Comparison of ENCODE assay signal across 9 cellular contexts in the genomic region with DNA sequence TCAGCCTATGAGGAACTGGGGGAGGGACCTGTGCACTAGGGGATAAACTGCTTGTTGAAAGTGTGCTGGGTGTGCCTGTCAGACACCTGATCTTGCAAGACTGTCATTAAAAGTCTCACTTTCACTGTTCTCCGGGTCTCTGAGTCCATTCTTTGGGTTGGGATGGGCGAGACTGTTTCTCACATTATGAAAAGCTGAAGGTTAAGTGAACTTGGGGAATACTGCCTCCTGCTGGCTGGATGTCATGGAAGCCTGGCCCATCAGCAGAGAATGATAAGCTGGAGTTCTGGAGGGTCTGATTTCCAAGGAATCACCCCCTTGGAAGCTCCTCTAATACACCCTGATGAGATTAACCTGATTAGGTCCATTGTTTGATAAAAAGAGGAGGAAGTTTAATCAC. TPM values are rescaled to one million over a fixed set of nuclear protein-coding genes. Genes with fewer than 3 reads are reported as not detected.
DNase-seq lines count a peak whose midpoint lies in the region; ATAC-seq and TF ChIP-seq lines count a peak whose summit lies in the region.
"Had no signal": no experiment of that assay in that cellular context is flagged by ENCODE, and none has a peak within 500 bp of the region (broad histone marks: within the 10 kb centered on the region; RNA-seq: fewer than 3 reads in every experiment).

No MANE protein-coding gene starts in this region.

- no peak overlapping the region for H3K9ac ChIP-seq in PC-3 (ENCODE audit: low read length)

- TF ChIP-seq CTCF in GM10266 (IDR thresholded peaks at IDR 0.05; ENCODE audit: control insufficient read depth, insufficient read depth, low read depth, missing control alignments): peak; percentile 66
- TF ChIP-seq CTCF in PC-3 (conservative IDR thresholded peaks at IDR 0.05; ENCODE audit: low read depth, low read length): peak; percentile 53
- peak; percentile 29 to 50 for TF ChIP-seq CTCF in left lung (IDR thresholded peaks at IDR 0.05)

- H4K20me1 ChIP-seq in PC-3 (ENCODE audit: low read length): no peaks in the 10 kb centered on the region

- H2AFZ ChIP-seq in PC-3 (ENCODE audit: low read length): no peak overlapping the region

- H3K4me2 ChIP-seq in PC-3 (ENCODE audit: low read length): no peak overlapping the region

- ATAC-seq in PC-3: no peak
- ATAC-seq in left lung: no peak
- no peak for ATAC-seq in stimulated activated naive CD8-positive, alpha-beta T cell treated with anti-CD3 and anti-CD28 coated beads, Interleukin-15, Interleukin-2, amounts not matched to agents 100 U/mL and 50 U/mL, for 24 hours
- no peak for ATAC-seq in HG02885 (IDR thresholded peaks at IDR 0.05; ENCODE audit: poor library complexity, unreplicated experiment)
- ATAC-seq in HG03095 (IDR thresholded peaks at IDR 0.05; ENCODE audit: unreplicated experiment): no peak

- CTCF ChIA-PET in PC-3 (lab: Charles Lee): interaction anchor here (0.6 kb wide), 1 partner anchor 35 kb away, joined by 3 read pairs; no protein-coding TSS in a partner anchor

- no TSS peak for BruUV-seq in PC-3 (replicated peaks; lab: Mats Ljungman, UMichigan)

- H3K4me1 ChIP-seq in PC-3 (ENCODE audit: insufficient read depth, low read length) (no peaks in the 10 kb centered on the region), left lung (no peaks in the 10 kb centered on the region)
- H3K4me1 ChIP-seq: pancreas had no signal

- POLR2A ChIA-PET in PC-3 (lab: Charles Lee; ENCODE audit: unreplicated experiment): no interaction called here

- intact Hi-C loops in PC-3 (cut with micrococcal nuclease) (no loop called here), left lung (cut with DNase I) (no loop called here)

- H3K9me3 ChIP-seq in PC-3 (ENCODE audit: low read length) (no peaks in the 10 kb centered on the region), left lung (no peaks in the 10 kb centered on the region)
- H3K9me3 ChIP-seq: pancreas had no signal

- H3K4me3 ChIP-seq in PC-3 (ENCODE audit: low read length) (no peak overlapping the region), left lung (no peak overlapping the region)
- H3K4me3 ChIP-seq: pancreas had no signal

- H3F3A ChIP-seq in PC-3 (ENCODE audit: low read length, unreplicated experiment): no peaks in the 10 kb centered on the region

- H3K36me3 ChIP-seq in PC-3 (ENCODE audit: low read depth, low read length) (no peaks in the 10 kb centered on the region), left lung (no peaks in the 10 kb centered on the region)
- H3K36me3 ChIP-seq: pancreas had no signal

- DNase-seq in GM10266 (ENCODE audit: extremely low spot score) (peak; percentile 51), PC-3 (peak; percentile 32), left lung (no peak), H4 (ENCODE audit: low spot score) (no peak)
- DNase-seq in activated naive CD4-positive, alpha-beta T cell treated with anti-CD3 and anti-CD28 coated beads, Interleukin-2, amount 50 U/mL, for 16 hours: peak; percentile 47
- peak; percentile 66 for DNase-seq in stimulated activated naive CD8-positive, alpha-beta T cell treated with anti-CD3 and anti-CD28 coated beads, Interleukin-15, Interleukin-2, amounts not matched to agents 100 U/mL and 50 U/mL, for 24 hours

- H3K79me2 ChIP-seq in PC-3 (ENCODE audit: low read length): no peaks in the 10 kb centered on the region

- H3K27me3 ChIP-seq in PC-3 (ENCODE audit: low read length) (no peaks in the 10 kb centered on the region), left lung (peaks cover 0 to 1% of the 10 kb centered on the region in 2 donors)
- H3K27me3 ChIP-seq: pancreas had no signal

- H3K27ac ChIP-seq in PC-3 (ENCODE audit: low read length): no peak overlapping the region
- H3K27ac ChIP-seq in left lung: no peak overlapping the region
- H3K27ac ChIP-seq: pancreas had no signal

- H3K9me2 ChIP-seq in PC-3 (replicated peaks; ENCODE audit: low read length): no peaks in the 10 kb centered on the region

RNA-seq across cellular contexts. Expression of a gene that starts 9.0 kb away (rescaled TPM):
- not detected in 2 replicates for total RNA-seq in PC-3 (2014; rRNA removed)
- not detected for total RNA-seq in left lung
- total RNA-seq in H4 (2014; rRNA removed; shearing (Covaris generic)): not detected in 2 replicates
- total RNA-seq: pancreas had no signal

Comparison
In these comparisons a context has a peak if more than half of its experiments do, and no peak if none do; other contexts are left out.
1. DNase-seq: peak in GM10266 (single experiment), PC-3 (single experiment), activated naive CD4-positive, alpha-beta T cell treated with anti-CD3 and anti-CD28 coated beads, Interleukin-2, amount 50 U/mL, for 16 hours (single experiment) and stimulated activated naive CD8-positive, alpha-beta T cell treated with anti-CD3 and anti-CD28 coated beads, Interleukin-15, Interleukin-2, amounts not matched to agents 100 U/mL and 50 U/mL, for 24 hours (single experiment); none in left lung (0 of 2) and H4 (single experiment).
2. Peak in every context shown above with its lines, with median percentiles within 50 percentile points of each other: CTCF ChIP-seq.